18 cellular contexts compared by ENCODE assay signal in the genomic region with DNA sequence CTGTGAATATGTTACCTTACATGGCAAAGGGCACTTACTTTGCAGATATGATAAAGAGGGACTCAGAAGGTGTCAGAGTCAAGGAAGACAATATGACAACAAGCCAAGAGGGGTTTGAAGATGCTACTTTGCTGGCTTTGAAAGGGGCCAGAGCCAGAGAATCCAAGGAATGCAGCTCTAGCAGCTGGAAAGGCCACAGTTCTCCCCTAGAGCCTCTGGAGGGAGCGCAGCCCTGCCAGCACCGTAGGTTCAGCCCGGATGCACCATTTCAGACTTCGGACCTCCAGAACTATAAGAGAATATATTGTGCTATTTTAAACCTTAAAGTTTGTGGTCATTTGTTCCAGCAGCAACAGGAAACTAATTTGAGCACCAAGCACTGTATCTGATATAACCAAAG.
"Had no signal": no experiment of that assay in that cellular context is flagged by ENCODE, and none has a peak within 500 bp of the region (broad histone marks: within the 10 kb centered on the region; RNA-seq: fewer than 3 reads in every experiment).

No MANE protein-coding gene starts in this region.

- H3K4me3 ChIP-seq: colonic mucosa, sigmoid colon, stomach, thoracic aorta had no signal

- H3K4me1 ChIP-seq: colonic mucosa, foreskin keratinocyte, sigmoid colon, stomach had no signal

- H3K27me3 ChIP-seq: colonic mucosa, stomach had no signal

- H3K9me3 ChIP-seq: colonic mucosa, neutrophil, sigmoid colon, stomach, thoracic aorta had no signal

- H3K36me3 Mint-ChIP-seq: mesothelial cell of epicardium had no signal

- H3K4me1 Mint-ChIP-seq: naive B cell had no signal

- H3K27ac ChIP-seq: colonic mucosa, foreskin keratinocyte, neutrophil, sigmoid colon, stomach, thoracic aorta had no signal

- H3K27ac Mint-ChIP-seq: mesothelial cell of epicardium, naive B cell, nephron had no signal

- H3K4me3 Mint-ChIP-seq: mesothelial cell of epicardium, naive B cell, nephron had no signal

- DNase-seq: colonic mucosa; dermis blood vessel endothelial cell; erythroblast; foreskin keratinocyte; kidney glomerular epithelial cell; naive B cell; posterior cingulate gyrus; sigmoid colon; small intestine; stimulated activated CD4-positive, alpha-beta T cell treated with anti-CD3 and anti-CD28 coated beads, Interleukin-12 subunit alpha, Interleukin-12 subunit beta, amount 100 ng/mL, for 4 hours; stimulated activated naive CD4-positive, alpha-beta T cell; stomach; substantia nigra; trophoblast cell had no signal

- H3K36me3 ChIP-seq: colonic mucosa, neutrophil, sigmoid colon, stomach, thoracic aorta had no signal
